18 cellular contexts compared by ENCODE assay signal in genomic region chr1:207223162-207223561, GRCh38.
"Had no signal": no experiment of that assay in that cellular context is flagged by ENCODE, and none has a peak within 500 bp of the region (broad histone marks: within the 10 kb centered on the region; RNA-seq: fewer than 3 reads in every experiment).

No MANE protein-coding gene starts in this region.

- DNase-seq: activated CD4-positive, alpha-beta memory T cell treated with anti-CD3 and anti-CD28 coated beads for 36 hours; activated CD4-positive, alpha-beta T cell treated with anti-CD3 and anti-CD28 coated beads for 4 hours; activated CD8-positive, alpha-beta memory T cell treated with anti-CD3 and anti-CD28 coated beads, Interleukin-2, amount 10 ng/mL, durations not matched to agents 7 days and 5 days; activated naive CD8-positive, alpha-beta T cell treated with anti-CD3 and anti-CD28 coated beads for 36 hours; amniotic stem cell; effector memory CD4-positive, alpha-beta T cell; hypothalamus; kidney; mesenchymal stem cell; naive thymus-derived CD4-positive, alpha-beta T cell; pancreas; stimulated activated CD4-positive, alpha-beta T cell treated with anti-CD3 and anti-CD28 coated beads, Interleukin-4, amount 100 ng/mL, for 1 hour; testis had no signal

- ATAC-seq: activated CD8-positive, alpha-beta memory T cell treated with anti-CD3 and anti-CD28 coated beads, Interleukin-2, amount 10 ng/mL, durations not matched to agents 7 days and 5 days; left lobe of liver; naive thymus-derived CD4-positive, alpha-beta T cell; pancreas; sciatic nerve; WTC11 had no signal

- H3K27me3 ChIP-seq: cardiac muscle cell, pancreas, testis had no signal

- H3K9me3 ChIP-seq: pancreas, testis had no signal

- H3K4me1 ChIP-seq: pancreas had no signal

- H3K4me3 ChIP-seq: cardiac muscle cell, pancreas, smooth muscle cell, testis had no signal

- H3K27ac ChIP-seq: cardiac muscle cell, pancreas, testis had no signal

- H3K36me3 ChIP-seq: cardiac muscle cell, pancreas had no signal
